ENCODE assay signal across 16 cellular contexts in the genomic region with DNA sequence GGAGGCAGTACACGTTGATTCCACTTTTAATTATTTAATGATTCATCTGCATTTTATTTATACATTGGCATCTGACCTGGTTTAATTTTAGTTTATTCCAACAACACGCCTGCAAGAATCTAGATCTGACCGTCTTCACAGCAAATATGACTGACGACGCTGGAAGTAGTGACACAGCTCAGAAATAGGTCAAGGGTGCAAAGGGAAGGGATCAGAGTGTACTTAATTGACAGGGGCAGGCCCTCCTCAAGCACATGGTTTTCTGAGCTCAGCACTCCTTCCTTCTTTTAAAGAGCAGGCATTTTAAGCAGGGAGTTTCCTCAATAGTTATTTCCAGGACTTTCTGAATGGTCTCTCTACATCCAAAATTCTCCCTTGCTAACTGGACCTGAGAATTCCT.
DNase-seq lines count a peak whose midpoint lies in the region; ATAC-seq and TF ChIP-seq lines count a peak whose summit lies in the region.
"Had no signal": no experiment of that assay in that cellular context is flagged by ENCODE, and none has a peak within 500 bp of the region (broad histone marks: within the 10 kb centered on the region; RNA-seq: fewer than 3 reads in every experiment).

No MANE protein-coding gene starts in this region.

- H2AFZ ChIP-seq in GM23338: peak overlapping the region; percentile 56; the same call in 1 of the 2 replicates

- H3K36me3 Mint-ChIP-seq in GM23338 (ENCODE audit: low read depth): no peaks in the 10 kb centered on the region
- H3K36me3 Mint-ChIP-seq: CD8-positive, alpha-beta T cell had no signal

- DNase-seq in GM23338 (ENCODE audit: low spot score): no peak
- no peak for DNase-seq in caudate nucleus (lab: John Stamatoyannopoulos, UW)
- DNase-seq in left lobe of liver (ENCODE audit: low spot score): no peak
- no peak for DNase-seq in NCI-H1417 treated with DMSO at 0.1 percent for 48 hours (lab: John Stamatoyannopoulos, UW)
- no peak for DNase-seq in RKO (ENCODE audit: low spot score)
- DNase-seq: activated CD4-positive, alpha-beta T cell treated with anti-CD3 and anti-CD28 coated beads for 36 hours; CD8-positive, alpha-beta T cell; DMS79 treated with DMSO at 0.1 percent for 48 hours; HCEC 1CT; NCI-H187; NCI-H446 treated with DMSO at 0.1 percent for 48 hours had no signal

- no peak overlapping the region for H3K4me3 ChIP-seq in GM23338
- H3K4me3 ChIP-seq in skeletal muscle tissue (ENCODE audit: low read length in 3 of 3): no peak overlapping the region
- H3K4me3 ChIP-seq: skin epidermis had no signal

- H3K9me3 Mint-ChIP-seq in GM23338: no peaks in the 10 kb centered on the region
- H3K9me3 Mint-ChIP-seq: CD8-positive, alpha-beta T cell had no signal

- no peaks in the 10 kb centered on the region for H3K27me3 ChIP-seq in GM23338 (ENCODE audit: insufficient read depth)
- H3K27me3 ChIP-seq in skeletal muscle tissue (ENCODE audit: control insufficient read depth in 3 of 3, insufficient read depth in 3 of 3, low read length in 3 of 3): no peaks in the 10 kb centered on the region

- no peak for TF ChIP-seq CTCF in GM23338 (conservative IDR thresholded peaks at IDR 0.05; ENCODE audit: low read depth in 2 of 2)

- H3K9me2 ChIP-seq in GM23338 (ENCODE audit: insufficient read depth): peaks cover 7% of the 10 kb centered on the region; the same call in 1 of the 2 replicates

- no peak overlapping the region for H3K4me3 Mint-ChIP-seq in GM23338
- H3K4me3 Mint-ChIP-seq: activated CD4-positive, alpha-beta T cell treated with anti-CD3 and anti-CD28 coated beads for 36 hours; CD8-positive, alpha-beta T cell had no signal

- ATAC-seq in GM23338 (no peak), left lobe of liver (peak; percentile 84), HG03097 (IDR thresholded peaks at IDR 0.05; ENCODE audit: low FRiP score, unreplicated experiment) (no peak), HG03442 (IDR thresholded peaks at IDR 0.05; ENCODE audit: unreplicated experiment) (no peak)
- ATAC-seq: activated CD4-positive, alpha-beta T cell treated with anti-CD3 and anti-CD28 coated beads for 36 hours; CD8-positive, alpha-beta T cell had no signal

- H3K9me3 ChIP-seq in skeletal muscle tissue (ENCODE audit: control insufficient read depth in 3 of 3, low read length in 3 of 3): no peaks in the 10 kb centered on the region

- no peaks in the 10 kb centered on the region for H4K20me1 ChIP-seq in GM23338 (replicated peaks; ENCODE audit: insufficient read depth)

- H3K4me1 ChIP-seq in GM23338 (ENCODE audit: insufficient read depth) (no peaks in the 10 kb centered on the region), skeletal muscle tissue (ENCODE audit: control insufficient read depth in 3 of 3, insufficient read depth in 3 of 3, low read length in 3 of 3) (no peaks in the 10 kb centered on the region)

- H3K27ac ChIP-seq in GM23338 (ENCODE audit: low read depth) (no peak overlapping the region), caudate nucleus (ENCODE audit: low read depth, low read length) (peak overlapping the region; percentile 69), skeletal muscle tissue (ENCODE audit: low read depth, low read length) (peak overlapping the region; percentile 11)
- H3K27ac ChIP-seq: HL-60 had no signal

- H3K9ac ChIP-seq in skeletal muscle tissue (ENCODE audit: low read depth in 1 of 3, low read length in 3 of 3): no peak overlapping the region

- H3K27ac Mint-ChIP-seq in GM23338: no peak overlapping the region
- H3K27ac Mint-ChIP-seq: activated CD4-positive, alpha-beta T cell treated with anti-CD3 and anti-CD28 coated beads for 36 hours; CD8-positive, alpha-beta T cell had no signal

- H3K79me2 ChIP-seq in GM23338 (replicated peaks; ENCODE audit: insufficient read depth): no peaks in the 10 kb centered on the region

- H3K36me3 ChIP-seq in GM23338 (ENCODE audit: insufficient read depth) (no peaks in the 10 kb centered on the region), skeletal muscle tissue (ENCODE audit: control insufficient read depth in 3 of 3, insufficient read depth in 3 of 3, low read length in 3 of 3) (no peaks in the 10 kb centered on the region)

- H3K27me3 Mint-ChIP-seq in GM23338 (ENCODE audit: insufficient read depth, low read depth, poor library complexity): no peaks in the 10 kb centered on the region
- H3K27me3 Mint-ChIP-seq: activated CD4-positive, alpha-beta T cell treated with anti-CD3 and anti-CD28 coated beads for 36 hours had no signal

- H3K4me1 Mint-ChIP-seq in GM23338: no peaks in the 10 kb centered on the region
- H3K4me1 Mint-ChIP-seq: activated CD4-positive, alpha-beta T cell treated with anti-CD3 and anti-CD28 coated beads for 36 hours had no signal

- H3K4me2 ChIP-seq in GM23338: no peak overlapping the region

- H3F3A ChIP-seq in GM23338 (replicated peaks; ENCODE audit: low read depth): no peaks in the 10 kb centered on the region

TF ChIP-seq in GM23338, 12 proteins besides CTCF, POLR2A, EP300 and RAD21 (continues in another document):
- TF ChIP-seq STAT1 (IDR thresholded peaks at IDR 0.05; ENCODE audit: unreplicated experiment) (no peak), NANOG (IDR thresholded peaks at IDR 0.05; ENCODE audit: borderline replicate concordance) (no peak), JUNB (IDR thresholded peaks at IDR 0.05; ENCODE audit: unreplicated experiment) (no peak), EZH2phosphoT487 (IDR thresholded peaks at IDR 0.05; ENCODE audit: unreplicated experiment) (no peak), ZNF114 (CRISPR knock-in tag; IDR thresholded peaks at IDR 0.05) (no peak), ETS1 (IDR thresholded peaks at IDR 0.05) (no peak), POLR2AphosphoS5 (IDR thresholded peaks at IDR 0.05; ENCODE audit: low read depth) (no peak), CREB1 (CRISPR knock-in tag; IDR thresholded peaks at IDR 0.05; ENCODE audit: low read depth) (no peak)
- TF ChIP-seq, protein P1, sequence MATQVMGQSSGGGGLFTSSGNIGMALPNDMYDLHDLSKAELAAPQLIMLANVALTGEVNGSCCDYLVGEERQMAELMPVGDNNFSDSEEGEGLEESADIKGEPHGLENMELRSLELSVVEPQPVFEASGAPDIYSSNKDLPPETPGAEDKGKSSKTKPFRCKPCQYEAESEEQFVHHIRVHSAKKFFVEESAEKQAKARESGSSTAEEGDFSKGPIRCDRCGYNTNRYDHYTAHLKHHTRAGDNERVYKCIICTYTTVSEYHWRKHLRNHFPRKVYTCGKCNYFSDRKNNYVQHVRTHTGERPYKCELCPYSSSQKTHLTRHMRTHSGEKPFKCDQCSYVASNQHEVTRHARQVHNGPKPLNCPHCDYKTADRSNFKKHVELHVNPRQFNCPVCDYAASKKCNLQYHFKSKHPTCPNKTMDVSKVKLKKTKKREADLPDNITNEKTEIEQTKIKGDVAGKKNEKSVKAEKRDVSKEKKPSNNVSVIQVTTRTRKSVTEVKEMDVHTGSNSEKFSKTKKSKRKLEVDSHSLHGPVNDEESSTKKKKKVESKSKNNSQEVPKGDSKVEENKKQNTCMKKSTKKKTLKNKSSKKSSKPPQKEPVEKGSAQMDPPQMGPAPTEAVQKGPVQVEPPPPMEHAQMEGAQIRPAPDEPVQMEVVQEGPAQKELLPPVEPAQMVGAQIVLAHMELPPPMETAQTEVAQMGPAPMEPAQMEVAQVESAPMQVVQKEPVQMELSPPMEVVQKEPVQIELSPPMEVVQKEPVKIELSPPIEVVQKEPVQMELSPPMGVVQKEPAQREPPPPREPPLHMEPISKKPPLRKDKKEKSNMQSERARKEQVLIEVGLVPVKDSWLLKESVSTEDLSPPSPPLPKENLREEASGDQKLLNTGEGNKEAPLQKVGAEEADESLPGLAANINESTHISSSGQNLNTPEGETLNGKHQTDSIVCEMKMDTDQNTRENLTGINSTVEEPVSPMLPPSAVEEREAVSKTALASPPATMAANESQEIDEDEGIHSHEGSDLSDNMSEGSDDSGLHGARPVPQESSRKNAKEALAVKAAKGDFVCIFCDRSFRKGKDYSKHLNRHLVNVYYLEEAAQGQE (IDR thresholded peaks at IDR 0.05; ENCODE audit: unreplicated experiment): no peak
